ENCODE assay signal across 1 cellular context in genomic region chrX:48487362-48487785, GRCh38.
A peak's percentile ranks its signal among the peaks of the same experiment; 100 is the strongest.
TF ChIP-seq lines count a peak whose summit lies in the region.

No MANE protein-coding gene starts in this region.

TF ChIP-seq in PFSK-1, 5 proteins besides CTCF, POLR2A, EP300 and RAD21:
- TF ChIP-seq TAF1 (IDR thresholded peaks at IDR 0.05; ENCODE audit: borderline replicate concordance, insufficient read depth, low read length) (no peak), POLR2AphosphoS5 (IDR thresholded peaks at IDR 0.05; ENCODE audit: low read depth, low read length) (0 out of 2 replicates have a peak, but pooled peaks have one; percentile 6), SIN3A (IDR thresholded peaks at IDR 0.05; ENCODE audit: borderline replicate concordance, insufficient read depth, low read length) (no peak)
